28 cellular contexts compared by ENCODE assay signal in genomic region chr10:128569546-128569945, GRCh38.
"Had no signal": no experiment of that assay in that cellular context is flagged by ENCODE, and none has a peak within 500 bp of the region (broad histone marks: within the 10 kb centered on the region; RNA-seq: fewer than 3 reads in every experiment).

No MANE protein-coding gene starts in this region.

- H3K27ac ChIP-seq: cardiac muscle cell, Peyer's patch, SJSA1 had no signal

- H3K4me3 ChIP-seq: cardiac muscle cell, K562, Peyer's patch, SJSA1 had no signal

- H3K27ac Mint-ChIP-seq: activated CD4-positive, alpha-beta memory T cell treated with anti-CD3 and anti-CD28 coated beads for 36 hours; activated CD4-positive, alpha-beta T cell treated with anti-CD3 and anti-CD28 coated beads for 36 hours; activated CD4-positive, alpha-beta T cell treated with anti-CD3 and anti-CD28 coated beads, Interleukin-2, amount 10 ng/mL, durations not matched to agents 7 days and 5 days; activated naive CD4-positive, alpha-beta T cell treated with anti-CD3 and anti-CD28 coated beads, Interleukin-2, amount 10 ng/mL, durations not matched to agents 7 days and 5 days; activated naive CD8-positive, alpha-beta T cell; activated naive CD8-positive, alpha-beta T cell treated with anti-CD3 and anti-CD28 coated beads, Interleukin-2, amount 50 U/mL, for 24 hours; activated T-helper 1 cell treated with anti-CD3 and anti-CD28 coated beads, Interleukin-12 subunit alpha, Interleukin-12 subunit beta, Interleukin-2, Interleukin-4 antibody, amounts not matched to agents 30 ng/mL and 10 ng/mL and 1 ng/mL, durations not matched to agents 14 hours and 24 hours and 36 hours; T-helper 1 cell treated with Interleukin-12 subunit alpha and Interleukin-12 subunit beta and Interleukin-4 antibody, amounts not matched to agents 30 μg/mL and 1 μg/mL, for 36 hours; T-helper 2 cell treated with Interferon-gamma antibody and Interleukin-4, amounts not matched to agents 5 μg/mL and 100 μg/mL, for 36 hours had no signal

- DNase-seq: activated CD4-positive, alpha-beta memory T cell treated with anti-CD3 and anti-CD28 coated beads for 36 hours; activated CD4-positive, alpha-beta T cell treated with anti-CD3 and anti-CD28 coated beads for 36 hours; activated CD4-positive, alpha-beta T cell treated with anti-CD3 and anti-CD28 coated beads, Interleukin-2, amount 10 ng/mL, durations not matched to agents 7 days and 5 days; activated CD8-positive, alpha-beta memory T cell treated with anti-CD3 and anti-CD28 coated beads, Interleukin-2, amount 50 U/mL, for 4 hours; activated naive CD4-positive, alpha-beta T cell treated with anti-CD3 and anti-CD28 coated beads, Interleukin-2, amount 10 ng/mL, durations not matched to agents 7 days and 5 days; activated naive CD8-positive, alpha-beta T cell treated with anti-CD3 and anti-CD28 coated beads, Interleukin-2, amount 50 U/mL, for 24 hours; activated T-cell treated with anti-CD3 and anti-CD28 coated beads for 4 hours; activated T-cell treated with anti-CD3 and anti-CD28 coated beads, Interleukin-2, amount 50 U/mL, for 4 hours; aorta; IMR-90; NCI-H1092 treated with DMSO at 0.1 percent for 48 hours; NCI-H1417; NCI-H146; NCI-H187; NCI-H2081; NCI-H345; PC-3; Peyer's patch; RPMI8226; SHP77 treated with DMSO at 0.1 percent for 48 hours; SK-N-SH had no signal

- H3K9me3 ChIP-seq: Peyer's patch, SJSA1, SK-N-SH had no signal

- H3K27me3 Mint-ChIP-seq: activated CD4-positive, alpha-beta memory T cell treated with anti-CD3 and anti-CD28 coated beads for 36 hours; activated CD4-positive, alpha-beta T cell treated with anti-CD3 and anti-CD28 coated beads for 36 hours; activated CD4-positive, alpha-beta T cell treated with anti-CD3 and anti-CD28 coated beads, Interleukin-2, amount 10 ng/mL, durations not matched to agents 7 days and 5 days; activated naive CD8-positive, alpha-beta T cell; activated naive CD8-positive, alpha-beta T cell treated with anti-CD3 and anti-CD28 coated beads, Interleukin-2, amount 50 U/mL, for 24 hours had no signal

- ATAC-seq: activated CD4-positive, alpha-beta T cell treated with anti-CD3 and anti-CD28 coated beads for 36 hours; activated naive CD8-positive, alpha-beta T cell treated with anti-CD3 and anti-CD28 coated beads, Interleukin-2, amount 50 U/mL, for 24 hours; activated T-cell treated with anti-CD3 and anti-CD28 coated beads, Interleukin-2, amount 50 U/mL, for 4 hours; K562; PC-3 had no signal

- H3K4me1 ChIP-seq: Peyer's patch, SJSA1 had no signal

- H3K4me3 Mint-ChIP-seq: activated CD4-positive, alpha-beta memory T cell treated with anti-CD3 and anti-CD28 coated beads for 36 hours; activated CD4-positive, alpha-beta T cell treated with anti-CD3 and anti-CD28 coated beads for 36 hours; activated CD4-positive, alpha-beta T cell treated with anti-CD3 and anti-CD28 coated beads, Interleukin-2, amount 10 ng/mL, durations not matched to agents 7 days and 5 days; activated naive CD4-positive, alpha-beta T cell treated with anti-CD3 and anti-CD28 coated beads, Interleukin-2, amount 10 ng/mL, durations not matched to agents 7 days and 5 days; activated naive CD8-positive, alpha-beta T cell; activated naive CD8-positive, alpha-beta T cell treated with anti-CD3 and anti-CD28 coated beads, Interleukin-2, amount 50 U/mL, for 24 hours; activated T-cell treated with anti-CD3 and anti-CD28 coated beads, Interleukin-2, amount 50 U/mL, for 4 hours; activated T-helper 1 cell treated with anti-CD3 and anti-CD28 coated beads, Interleukin-12 subunit alpha, Interleukin-12 subunit beta, Interleukin-2, Interleukin-4 antibody, amounts not matched to agents 30 ng/mL and 10 ng/mL and 1 ng/mL, durations not matched to agents 14 hours and 24 hours and 36 hours; T-helper 1 cell treated with Interleukin-12 subunit alpha and Interleukin-12 subunit beta and Interleukin-4 antibody, amounts not matched to agents 30 μg/mL and 1 μg/mL, for 36 hours; T-helper 2 cell treated with Interferon-gamma antibody and Interleukin-4, amounts not matched to agents 5 μg/mL and 100 μg/mL, for 36 hours had no signal

- H3K27me3 ChIP-seq: cardiac muscle cell, Peyer's patch, SJSA1 had no signal

- H3K4me1 Mint-ChIP-seq: activated CD4-positive, alpha-beta T cell treated with anti-CD3 and anti-CD28 coated beads for 36 hours; activated CD4-positive, alpha-beta T cell treated with anti-CD3 and anti-CD28 coated beads, Interleukin-2, amount 10 ng/mL, durations not matched to agents 7 days and 5 days; activated naive CD4-positive, alpha-beta T cell treated with anti-CD3 and anti-CD28 coated beads, Interleukin-2, amount 10 ng/mL, durations not matched to agents 7 days and 5 days; activated naive CD8-positive, alpha-beta T cell treated with anti-CD3 and anti-CD28 coated beads, Interleukin-2, amount 50 U/mL, for 24 hours had no signal

- H3K36me3 Mint-ChIP-seq: activated CD4-positive, alpha-beta memory T cell treated with anti-CD3 and anti-CD28 coated beads for 36 hours; activated naive CD4-positive, alpha-beta T cell treated with anti-CD3 and anti-CD28 coated beads, Interleukin-2, amount 10 ng/mL, durations not matched to agents 7 days and 5 days; activated naive CD8-positive, alpha-beta T cell had no signal

- H3K9me3 Mint-ChIP-seq: activated CD4-positive, alpha-beta memory T cell treated with anti-CD3 and anti-CD28 coated beads for 36 hours; activated CD4-positive, alpha-beta T cell treated with anti-CD3 and anti-CD28 coated beads, Interleukin-2, amount 10 ng/mL, durations not matched to agents 7 days and 5 days; activated naive CD4-positive, alpha-beta T cell treated with anti-CD3 and anti-CD28 coated beads, Interleukin-2, amount 10 ng/mL, durations not matched to agents 7 days and 5 days; activated naive CD8-positive, alpha-beta T cell treated with anti-CD3 and anti-CD28 coated beads, Interleukin-2, amount 50 U/mL, for 24 hours; activated T-cell treated with anti-CD3 and anti-CD28 coated beads, Interleukin-2, amount 50 U/mL, for 4 hours; activated T-helper 1 cell treated with anti-CD3 and anti-CD28 coated beads, Interleukin-12 subunit alpha, Interleukin-12 subunit beta, Interleukin-2, Interleukin-4 antibody, amounts not matched to agents 30 ng/mL and 10 ng/mL and 1 ng/mL, durations not matched to agents 14 hours and 24 hours and 36 hours; T-helper 1 cell treated with Interleukin-12 subunit alpha and Interleukin-12 subunit beta and Interleukin-4 antibody, amounts not matched to agents 30 μg/mL and 1 μg/mL, for 36 hours; T-helper 2 cell treated with Interferon-gamma antibody and Interleukin-4, amounts not matched to agents 5 μg/mL and 100 μg/mL, for 36 hours had no signal

- H3K36me3 ChIP-seq: cardiac muscle cell, Peyer's patch, SJSA1 had no signal
